In the genomic region with DNA sequence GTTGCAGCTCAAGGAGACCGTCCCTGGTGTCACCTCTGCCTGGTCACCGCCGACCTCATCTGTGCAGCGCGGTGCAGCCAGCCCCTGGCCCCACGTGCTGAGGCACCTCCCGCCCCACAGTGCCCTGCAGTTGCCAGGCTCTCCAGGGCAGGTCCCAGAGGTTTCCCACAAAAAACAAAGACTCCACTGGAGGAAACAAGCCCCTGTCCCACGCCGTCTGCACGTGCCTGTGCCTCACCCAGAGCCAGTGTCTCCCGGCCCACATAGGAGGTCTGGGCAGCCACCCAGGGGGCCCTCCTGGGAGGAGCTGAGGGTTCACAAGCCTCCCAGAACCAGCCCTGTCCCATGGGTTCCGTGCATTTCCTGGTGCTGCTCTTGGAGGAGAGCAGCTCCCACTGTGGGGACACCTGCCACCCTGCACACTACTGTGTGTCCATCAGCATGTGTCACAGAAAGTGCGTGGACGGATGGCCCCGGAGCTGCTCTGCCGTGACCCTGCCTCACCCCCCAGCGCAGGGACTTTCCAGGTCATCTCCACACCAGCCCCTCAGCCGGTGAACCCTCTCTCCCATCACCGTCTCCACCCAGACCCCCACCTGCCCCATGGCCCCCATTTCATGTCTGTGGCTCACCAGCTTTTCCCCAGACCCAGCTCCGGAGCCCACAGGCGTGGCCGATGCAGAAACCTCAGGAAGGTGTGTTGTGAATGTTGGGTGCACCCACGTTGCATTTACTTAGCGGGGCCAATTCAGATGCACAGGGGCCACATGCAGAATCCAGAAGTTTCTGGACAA, we compare ENCODE assay signal across 19 cellular contexts. TPM values are rescaled to one million over a fixed set of nuclear protein-coding genes. Genes with fewer than 3 reads are reported as not detected.
DNase-seq lines count a peak whose midpoint lies in the region; ATAC-seq and TF ChIP-seq lines count a peak whose summit lies in the region.
"Had no signal": no experiment of that assay in that cellular context is flagged by ENCODE, and none has a peak within 500 bp of the region (broad histone marks: within the 10 kb centered on the region; RNA-seq: fewer than 3 reads in every experiment).

No MANE protein-coding gene starts in this region.

- no peak overlapping the region for H3K4me2 ChIP-seq in mesenchymal stem cell (ENCODE audit: low read length, poor library complexity, severe bottlenecking)

- H3K36me3 ChIP-seq in body of pancreas (replicated peaks in 1 of 2; ENCODE audit: insufficient read depth in 1 of 2, low read depth in 2 of 2) (peaks cover 0 to 2% of the 10 kb centered on the region in 2 donors), mesenchymal stem cell (ENCODE audit: control insufficient read depth in 1 of 2, insufficient read depth in 2 of 2, low read depth in 1 of 2, low read length in 2 of 2) (peaks cover 22 to 32% of the 10 kb centered on the region in 2 experiments), aorta (ENCODE audit: control insufficient read depth in 1 of 2, insufficient read depth in 2 of 2, low read length in 1 of 2) (no peaks in the 10 kb centered on the region), MG63 (no peaks in the 10 kb centered on the region)

- H2AFZ ChIP-seq in mesenchymal stem cell (ENCODE audit: low read depth, low read length), result no peak overlapping the region

- H3K4ac ChIP-seq in mesenchymal stem cell (ENCODE audit: low read depth in 1 of 2, low read length in 2 of 2), result no peak overlapping the region

- no peaks in the 10 kb centered on the region for H3K79me1 ChIP-seq in mesenchymal stem cell (replicated peaks; ENCODE audit: low read length, poor library complexity, severe bottlenecking)

- no peak overlapping the region for H3K4me3 Mint-ChIP-seq in activated naive CD8-positive, alpha-beta T cell treated with anti-CD3 and anti-CD28 coated beads, Interleukin-2, amount 50 U/mL, for 24 hours
- H3K4me3 Mint-ChIP-seq in activated naive CD8-positive, alpha-beta T cell treated with anti-CD3 and anti-CD28 coated beads for 36 hours, result no peak overlapping the region
- H3K4me3 Mint-ChIP-seq: CD4-positive, alpha-beta T cell; type B pancreatic cell had no signal

- H4K91ac ChIP-seq in mesenchymal stem cell (ENCODE audit: low read length), result peak overlapping the region; percentile 59

- no peak overlapping the region for H3K9ac ChIP-seq in mesenchymal stem cell (ENCODE audit: low read length)

- no peak overlapping the region for H3K23ac ChIP-seq in mesenchymal stem cell (ENCODE audit: low read length in 2 of 2)

- peak overlapping the region in 1 of 2 experiments; percentile 3 for H2BK12ac ChIP-seq in mesenchymal stem cell (ENCODE audit: low read length in 2 of 2)

- peaks cover 0 to under 1% (median 0%) of the 10 kb centered on the region in 3 donors for H3K9me3 ChIP-seq in body of pancreas
- H3K9me3 ChIP-seq in mesenchymal stem cell (ENCODE audit: control insufficient read depth, low read length), result no peaks in the 10 kb centered on the region
- H3K9me3 ChIP-seq in aorta (ENCODE audit: control insufficient read depth, low read length), result no peaks in the 10 kb centered on the region
- no peaks in the 10 kb centered on the region for H3K9me3 ChIP-seq in MG63

- H2BK5ac ChIP-seq in mesenchymal stem cell (ENCODE audit: low read depth, low read length, poor library complexity, severe bottlenecking), result no peak overlapping the region

- H2BK120ac ChIP-seq in mesenchymal stem cell (ENCODE audit: low read depth, low read length), result no peak overlapping the region

- H3K9me3 Mint-ChIP-seq in activated naive CD8-positive, alpha-beta T cell treated with anti-CD3 and anti-CD28 coated beads, Interleukin-2, amount 50 U/mL, for 24 hours, result no peaks in the 10 kb centered on the region
- H3K9me3 Mint-ChIP-seq in activated naive CD8-positive, alpha-beta T cell treated with anti-CD3 and anti-CD28 coated beads for 36 hours, result no peaks in the 10 kb centered on the region
- H3K9me3 Mint-ChIP-seq: CD4-positive, alpha-beta T cell had no signal

- no peak overlapping the region for H3K27ac Mint-ChIP-seq in activated naive CD8-positive, alpha-beta T cell treated with anti-CD3 and anti-CD28 coated beads, Interleukin-2, amount 50 U/mL, for 24 hours
- H3K27ac Mint-ChIP-seq in activated naive CD8-positive, alpha-beta T cell treated with anti-CD3 and anti-CD28 coated beads for 36 hours, result no peak overlapping the region
- H3K27ac Mint-ChIP-seq: CD4-positive, alpha-beta T cell; type B pancreatic cell had no signal

- peaks cover 20% of the 10 kb centered on the region for H3K4me1 ChIP-seq in body of pancreas
- H3K4me1 ChIP-seq in mesenchymal stem cell (ENCODE audit: control insufficient read depth, insufficient read depth, low read depth, low read length), result peaks cover 20% of the 10 kb centered on the region
- no peaks in the 10 kb centered on the region for H3K4me1 ChIP-seq in aorta (ENCODE audit: control insufficient read depth in 1 of 2, insufficient read depth in 2 of 2, low read length in 2 of 2)

- peak overlapping the region in 1 of 2 experiments; percentile 18 for H3K14ac ChIP-seq in mesenchymal stem cell (ENCODE audit: low read length in 2 of 2)

- no peaks in the 10 kb centered on the region for H3K27me3 Mint-ChIP-seq in activated naive CD8-positive, alpha-beta T cell treated with anti-CD3 and anti-CD28 coated beads, Interleukin-2, amount 50 U/mL, for 24 hours
- no peaks in the 10 kb centered on the region for H3K27me3 Mint-ChIP-seq in activated naive CD8-positive, alpha-beta T cell treated with anti-CD3 and anti-CD28 coated beads for 36 hours
- H3K27me3 Mint-ChIP-seq: CD4-positive, alpha-beta T cell; type B pancreatic cell had no signal

- no peak overlapping the region for H3K4me3 ChIP-seq in body of pancreas
- H3K4me3 ChIP-seq in mesenchymal stem cell (ENCODE audit: insufficient read depth in 1 of 2, low read depth in 1 of 2, low read length in 2 of 2), result no peak overlapping the region
- H3K4me3 ChIP-seq in aorta (ENCODE audit: low read length in 2 of 2), result no peak overlapping the region
- H3K4me3 ChIP-seq in MG63, result no peak overlapping the region

- H3K27ac ChIP-seq in body of pancreas (no peak overlapping the region), mesenchymal stem cell (ENCODE audit: low read length, poor library complexity, severe bottlenecking) (no peak overlapping the region), aorta (ENCODE audit: low read depth in 1 of 2, low read length in 2 of 2) (no peak overlapping the region)

- intact Hi-C loops in body of pancreas (cut with DNase I), result no loop called here
- intact Hi-C loops in aorta (cut with DNase I), result no loop called here

- TF ChIP-seq CTCF in body of pancreas (IDR thresholded peaks at IDR 0.05), result no peak

- peak overlapping the region; percentile 19 to 52 for H3K18ac ChIP-seq in mesenchymal stem cell (ENCODE audit: low read depth in 1 of 2, low read length in 2 of 2)

- no peak for DNase-seq in activated naive CD8-positive, alpha-beta T cell treated with anti-CD3 and anti-CD28 coated beads, Interleukin-2, amount 50 U/mL, for 24 hours
- no peak for DNase-seq in activated naive CD8-positive, alpha-beta T cell treated with anti-CD3 and anti-CD28 coated beads for 36 hours
- DNase-seq in body of pancreas (no peak), mesenchymal stem cell (no peak), aorta (no peak), MG63 (no peak)
- DNase-seq in activated T-cell treated with anti-CD3 and anti-CD28 coated beads, Interleukin-2, amount 50 U/mL, for 48 hours, result no peak
- no peak for DNase-seq in activated effector memory CD4-positive, alpha-beta T cell treated with Interleukin-2 at 50 U/mL for 16 hours
- DNase-seq: activated gamma-delta T cell; CD4-positive, alpha-beta T cell; hippocampal formation; NCI-H187 treated with DMSO at 0.1 percent for 48 hours; occipital lobe; SHP77; stimulated activated CD4-positive, alpha-beta T cell treated with anti-CD3 and anti-CD28 coated beads, Interleukin-12 subunit alpha, Interleukin-12 subunit beta, amount 100 ng/mL, for 4 hours had no signal

- H3K4me1 Mint-ChIP-seq in activated naive CD8-positive, alpha-beta T cell treated with anti-CD3 and anti-CD28 coated beads, Interleukin-2, amount 50 U/mL, for 24 hours, result no peaks in the 10 kb centered on the region
- H3K4me1 Mint-ChIP-seq in activated naive CD8-positive, alpha-beta T cell treated with anti-CD3 and anti-CD28 coated beads for 36 hours, result no peaks in the 10 kb centered on the region

- no peak overlapping the region for H4K8ac ChIP-seq in mesenchymal stem cell (ENCODE audit: low read length)

- no peak overlapping the region for H2AK5ac ChIP-seq in mesenchymal stem cell (ENCODE audit: low read length, severe bottlenecking)

- H3K27me3 ChIP-seq in body of pancreas, result no peaks in the 10 kb centered on the region
- H3K27me3 ChIP-seq in mesenchymal stem cell (ENCODE audit: control insufficient read depth in 1 of 2, insufficient read depth in 1 of 2, low read length in 2 of 2), result no peaks in the 10 kb centered on the region
- no peaks in the 10 kb centered on the region for H3K27me3 ChIP-seq in aorta (ENCODE audit: control insufficient read depth in 1 of 2, insufficient read depth in 2 of 2, low read length in 1 of 2)
- no peaks in the 10 kb centered on the region for H3K27me3 ChIP-seq in MG63

- H3K36me3 Mint-ChIP-seq in activated naive CD8-positive, alpha-beta T cell treated with anti-CD3 and anti-CD28 coated beads, Interleukin-2, amount 50 U/mL, for 24 hours (ENCODE audit: low read depth), result peaks cover 5% of the 10 kb centered on the region
- peaks cover 6% of the 10 kb centered on the region for H3K36me3 Mint-ChIP-seq in activated naive CD8-positive, alpha-beta T cell treated with anti-CD3 and anti-CD28 coated beads for 36 hours

- 53 to 59% methylated on average over 19 to 24 of the region's 24 CpGs for WGBS in body of pancreas, 2 donors
- 85% methylated on average over 24 of the region's 24 CpGs for WGBS in mesenchymal stem cell
- 53 to 55% methylated on average over 24 of the region's 24 CpGs for whole genome bisulfite sequencing in aorta, 2 donors

- no peak overlapping the region for H2BK15ac ChIP-seq in mesenchymal stem cell (ENCODE audit: low read depth, poor library complexity, severe bottlenecking)

- peak; percentile 11 for ATAC-seq in activated naive CD8-positive, alpha-beta T cell treated with anti-CD3 and anti-CD28 coated beads, Interleukin-2, amount 50 U/mL, for 24 hours
- ATAC-seq in body of pancreas, result peak; percentile 15
- ATAC-seq in aorta (ENCODE audit: low FRiP score), result peak; percentile 31

- TF ChIP-seq POLR2A in body of pancreas (IDR thresholded peaks at IDR 0.05), result no peak

RNA-seq across cellular contexts. Expression of a gene that starts 17.0 kb away (rescaled TPM):
- total RNA-seq in activated naive CD8-positive, alpha-beta T cell treated with anti-CD3 and anti-CD28 coated beads for 36 hours, result not detected
- total RNA-seq in body of pancreas (1 to 10 TPM in 1 of 2 donors, not detected in 1; 1.0 TPM), aorta (under 1 TPM in 1 of 2 donors, not detected in 1; 0.21 TPM)
- polyA plus RNA-seq in mesenchymal stem cell (2013, experiment 1 of 2), result 0.43 TPM
- polyA plus RNA-seq in mesenchymal stem cell (2013, experiment 2 of 2), result 0.37 TPM
- under 1 TPM in 1 of 2 donors, not detected in 1; 0.08 TPM for polyA plus RNA-seq in aorta
- 1.3 and 4.4 TPM in 2 replicates for total RNA-seq in MG63 (2014; rRNA removed; shearing (Covaris generic); ENCODE audit: low replicate concordance)
- total RNA-seq: CD4-positive, alpha-beta T cell; T-helper 2 cell treated with Interferon-gamma antibody and Interleukin-4, amounts not matched to agents 100 ng/mL and 5 ng/mL, for 36 hours had no signal
- polyA plus RNA-seq: keratinocyte had no signal

RNA-seq across cellular contexts. Expression of a gene that starts 45.8 kb away (rescaled TPM):
- total RNA-seq in activated naive CD8-positive, alpha-beta T cell treated with anti-CD3 and anti-CD28 coated beads for 36 hours, result not detected
- total RNA-seq in body of pancreas, result 10 to 100 TPM in 1 of 2 donors, not detected in 1; 68.2 TPM
- 0.99 TPM for polyA plus RNA-seq in mesenchymal stem cell (2013, experiment 1 of 2)
- 1.00 TPM for polyA plus RNA-seq in mesenchymal stem cell (2013, experiment 2 of 2)
- total RNA-seq in aorta, result 1 to 10 TPM in 1 of 2 donors, not detected in 1; 4.0 TPM
- polyA plus RNA-seq in aorta, result 1 to 10 TPM in 1 of 2 donors, under 1 TPM in 1; 0.75 to 2.9 TPM
- 0.39 and 0.72 TPM in 2 replicates for total RNA-seq in MG63 (2014; rRNA removed; shearing (Covaris generic); ENCODE audit: low replicate concordance)
- total RNA-seq: NCI-H460, occipital lobe had no signal
- polyA plus RNA-seq: keratinocyte had no signal
